Comparison of ENCODE assay signal across 1 cellular context in genomic region chr1:245337829-245338484, GRCh38.
TF ChIP-seq lines count a peak whose summit lies in the region.

No MANE protein-coding gene starts in this region.

TF ChIP-seq in K562, 482 proteins besides CTCF, POLR2A, EP300 and RAD21 (continued from another document and continues in another):
- TF ChIP-seq, protein P1, sequence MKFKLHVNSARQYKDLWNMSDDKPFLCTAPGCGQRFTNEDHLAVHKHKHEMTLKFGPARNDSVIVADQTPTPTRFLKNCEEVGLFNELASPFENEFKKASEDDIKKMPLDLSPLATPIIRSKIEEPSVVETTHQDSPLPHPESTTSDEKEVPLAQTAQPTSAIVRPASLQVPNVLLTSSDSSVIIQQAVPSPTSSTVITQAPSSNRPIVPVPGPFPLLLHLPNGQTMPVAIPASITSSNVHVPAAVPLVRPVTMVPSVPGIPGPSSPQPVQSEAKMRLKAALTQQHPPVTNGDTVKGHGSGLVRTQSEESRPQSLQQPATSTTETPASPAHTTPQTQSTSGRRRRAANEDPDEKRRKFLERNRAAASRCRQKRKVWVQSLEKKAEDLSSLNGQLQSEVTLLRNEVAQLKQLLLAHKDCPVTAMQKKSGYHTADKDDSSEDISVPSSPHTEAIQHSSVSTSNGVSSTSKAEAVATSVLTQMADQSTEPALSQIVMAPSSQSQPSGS (CRISPR knock-in tag; IDR thresholded peaks at IDR 0.05): no peak
- TF ChIP-seq ZNF133 (CRISPR knock-in tag; IDR thresholded peaks at IDR 0.05) (no peak), NR0B1 (IDR thresholded peaks at IDR 0.05; ENCODE audit: partially characterized antibody) (no peak), BRF1 (IDR thresholded peaks at IDR 0.05; ENCODE audit: borderline replicate concordance, extremely low read depth, insufficient read length) (no peak), ZNF785 (CRISPR knock-in tag; IDR thresholded peaks at IDR 0.05) (no peak), ARID1B (IDR thresholded peaks at IDR 0.05) (peak; percentile 98), ZNF699 (CRISPR knock-in tag; IDR thresholded peaks at IDR 0.05; ENCODE audit: insufficient replicate concordance) (no peak), SIRT6 (IDR thresholded peaks at IDR 0.05; ENCODE audit: low read depth, low read length) (no peak), ATF4 (CRISPR knock-in tag; IDR thresholded peaks at IDR 0.05) (no peak), ZNF197 (CRISPR knock-in tag; IDR thresholded peaks at IDR 0.05; ENCODE audit: low read depth) (no peak), E2F8 (IDR thresholded peaks at IDR 0.05; ENCODE audit: low read depth, partially characterized antibody) (no peak), ZNF398 (CRISPR knock-in tag; IDR thresholded peaks at IDR 0.05) (no peak), ZNF3 (CRISPR knock-in tag; IDR thresholded peaks at IDR 0.05) (no peak), CBX2 (IDR thresholded peaks at IDR 0.05; ENCODE audit: insufficient read depth, low read length, poor library complexity, severe bottlenecking) (no peak), XRCC5 (IDR thresholded peaks at IDR 0.05; ENCODE audit: low read depth, low read length) (no peak), ZC3H8 (IDR thresholded peaks at IDR 0.05) (no peak), HNRNPUL1 (IDR thresholded peaks at IDR 0.05; ENCODE audit: low read length) (no peak), ZNF280B (CRISPR knock-in tag; IDR thresholded peaks at IDR 0.05) (no peak), ZNF41 (CRISPR knock-in tag; conservative IDR thresholded peaks at IDR 0.05) (0 out of 2 replicates have a peak, but pooled peaks have one; percentile 13), NFIC (IDR thresholded peaks at IDR 0.05) (peak; percentile 91), ZNF449 (CRISPR knock-in tag; IDR thresholded peaks at IDR 0.05) (no peak), RBM39 (optimal IDR thresholded peaks at IDR 0.05; ENCODE audit: low read depth, low read length) (no peak), CAMTA2 (CRISPR knock-in tag; conservative IDR thresholded peaks at IDR 0.05) (no peak), KLF13 (tag; IDR thresholded peaks at IDR 0.05; ENCODE audit: borderline replicate concordance, low read depth) (no peak), TFAM (CRISPR knock-in tag; conservative IDR thresholded peaks at IDR 0.05) (no peak), FOSL1 (tag; conservative IDR thresholded peaks at IDR 0.05) (peak; percentile 56; the same call in 1 of the 2 replicates), SUPT5H (IDR thresholded peaks at IDR 0.05) (no peak), CREB1 (IDR thresholded peaks at IDR 0.05) (no peak), CREB1 (CRISPR knock-in tag; IDR thresholded peaks at IDR 0.05) (no peak), SMAD2 (IDR thresholded peaks at IDR 0.05; ENCODE audit: low read depth, low read length) (no peak), MYNN (IDR thresholded peaks at IDR 0.05) (no peak), MYNN (CRISPR knock-in tag; IDR thresholded peaks at IDR 0.05) (no peak), PRPF4 (IDR thresholded peaks at IDR 0.05; ENCODE audit: insufficient read depth, low read depth, low read length, poor library complexity, severe bottlenecking) (no peak), L3MBTL2 (IDR thresholded peaks at IDR 0.05) (peak; percentile 77), BMI1 (IDR thresholded peaks at IDR 0.05; ENCODE audit: low read length) (no peak), NR4A1 (CRISPR knock-in tag; IDR thresholded peaks at IDR 0.05) (no peak), NR4A1 (tag; IDR thresholded peaks at IDR 0.05) (peak; percentile 81; the same call in 1 of the 2 replicates)
- TF ChIP-seq, protein P2, sequence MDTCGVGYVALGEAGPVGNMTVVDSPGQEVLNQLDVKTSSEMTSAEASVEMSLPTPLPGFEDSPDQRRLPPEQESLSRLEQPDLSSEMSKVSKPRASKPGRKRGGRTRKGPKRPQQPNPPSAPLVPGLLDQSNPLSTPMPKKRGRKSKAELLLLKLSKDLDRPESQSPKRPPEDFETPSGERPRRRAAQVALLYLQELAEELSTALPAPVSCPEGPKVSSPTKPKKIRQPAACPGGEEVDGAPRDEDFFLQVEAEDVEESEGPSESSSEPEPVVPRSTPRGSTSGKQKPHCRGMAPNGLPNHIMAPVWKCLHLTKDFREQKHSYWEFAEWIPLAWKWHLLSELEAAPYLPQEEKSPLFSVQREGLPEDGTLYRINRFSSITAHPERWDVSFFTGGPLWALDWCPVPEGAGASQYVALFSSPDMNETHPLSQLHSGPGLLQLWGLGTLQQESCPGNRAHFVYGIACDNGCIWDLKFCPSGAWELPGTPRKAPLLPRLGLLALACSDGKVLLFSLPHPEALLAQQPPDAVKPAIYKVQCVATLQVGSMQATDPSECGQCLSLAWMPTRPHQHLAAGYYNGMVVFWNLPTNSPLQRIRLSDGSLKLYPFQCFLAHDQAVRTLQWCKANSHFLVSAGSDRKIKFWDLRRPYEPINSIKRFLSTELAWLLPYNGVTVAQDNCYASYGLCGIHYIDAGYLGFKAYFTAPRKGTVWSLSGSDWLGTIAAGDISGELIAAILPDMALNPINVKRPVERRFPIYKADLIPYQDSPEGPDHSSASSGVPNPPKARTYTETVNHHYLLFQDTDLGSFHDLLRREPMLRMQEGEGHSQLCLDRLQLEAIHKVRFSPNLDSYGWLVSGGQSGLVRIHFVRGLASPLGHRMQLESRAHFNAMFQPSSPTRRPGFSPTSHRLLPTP (IDR thresholded peaks at IDR 0.05; ENCODE audit: borderline replicate concordance, extremely low read depth, insufficient read length): no peak
- TF ChIP-seq, protein P3, sequence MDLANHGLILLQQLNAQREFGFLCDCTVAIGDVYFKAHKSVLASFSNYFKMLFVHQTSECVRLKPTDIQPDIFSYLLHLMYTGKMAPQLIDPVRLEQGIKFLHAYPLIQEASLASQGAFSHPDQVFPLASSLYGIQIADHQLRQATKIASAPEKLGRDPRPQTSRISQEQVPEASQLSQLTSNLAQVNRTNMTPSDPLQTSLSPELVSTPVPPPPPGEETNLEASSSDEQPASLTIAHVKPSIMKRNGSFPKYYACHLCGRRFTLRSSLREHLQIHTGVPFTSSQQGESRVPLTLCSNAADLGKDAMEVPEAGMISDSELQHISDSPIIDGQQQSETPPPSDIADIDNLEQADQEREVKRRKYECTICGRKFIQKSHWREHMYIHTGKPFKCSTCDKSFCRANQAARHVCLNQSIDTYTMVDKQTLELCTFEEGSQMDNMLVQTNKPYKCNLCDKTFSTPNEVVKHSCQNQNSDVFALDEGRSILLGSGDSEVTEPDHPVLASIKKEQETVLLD (IDR thresholded peaks at IDR 0.05): no peak; the same call in 1 of the 2 replicates
- TF ChIP-seq, protein P4, sequence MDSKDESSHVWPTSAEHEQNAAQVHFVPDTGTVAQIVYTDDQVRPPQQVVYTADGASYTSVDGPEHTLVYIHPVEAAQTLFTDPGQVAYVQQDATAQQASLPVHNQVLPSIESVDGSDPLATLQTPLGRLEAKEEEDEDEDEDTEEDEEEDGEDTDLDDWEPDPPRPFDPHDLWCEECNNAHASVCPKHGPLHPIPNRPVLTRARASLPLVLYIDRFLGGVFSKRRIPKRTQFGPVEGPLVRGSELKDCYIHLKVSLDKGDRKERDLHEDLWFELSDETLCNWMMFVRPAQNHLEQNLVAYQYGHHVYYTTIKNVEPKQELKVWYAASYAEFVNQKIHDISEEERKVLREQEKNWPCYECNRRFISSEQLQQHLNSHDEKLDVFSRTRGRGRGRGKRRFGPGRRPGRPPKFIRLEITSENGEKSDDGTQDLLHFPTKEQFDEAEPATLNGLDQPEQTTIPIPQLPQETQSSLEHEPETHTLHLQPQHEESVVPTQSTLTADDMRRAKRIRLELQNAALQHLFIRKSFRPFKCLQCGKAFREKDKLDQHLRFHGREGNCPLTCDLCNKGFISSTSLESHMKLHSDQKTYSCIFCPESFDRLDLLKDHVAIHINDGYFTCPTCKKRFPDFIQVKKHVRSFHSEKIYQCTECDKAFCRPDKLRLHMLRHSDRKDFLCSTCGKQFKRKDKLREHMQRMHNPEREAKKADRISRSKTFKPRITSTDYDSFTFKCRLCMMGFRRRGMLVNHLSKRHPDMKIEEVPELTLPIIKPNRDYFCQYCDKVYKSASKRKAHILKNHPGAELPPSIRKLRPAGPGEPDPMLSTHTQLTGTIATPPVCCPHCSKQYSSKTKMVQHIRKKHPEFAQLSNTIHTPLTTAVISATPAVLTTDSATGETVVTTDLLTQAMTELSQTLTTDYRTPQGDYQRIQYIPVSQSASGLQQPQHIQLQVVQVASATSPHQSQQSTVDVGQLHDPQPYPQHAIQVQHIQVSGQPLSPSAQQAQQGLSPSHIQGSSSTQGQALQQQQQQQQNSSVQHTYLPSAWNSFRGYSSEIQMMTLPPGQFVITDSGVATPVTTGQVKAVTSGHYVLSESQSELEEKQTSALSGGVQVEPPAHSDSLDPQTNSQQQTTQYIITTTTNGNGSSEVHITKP (IDR thresholded peaks at IDR 0.05; ENCODE audit: partially characterized antibody): peak; percentile 25
- TF ChIP-seq, protein P5, sequence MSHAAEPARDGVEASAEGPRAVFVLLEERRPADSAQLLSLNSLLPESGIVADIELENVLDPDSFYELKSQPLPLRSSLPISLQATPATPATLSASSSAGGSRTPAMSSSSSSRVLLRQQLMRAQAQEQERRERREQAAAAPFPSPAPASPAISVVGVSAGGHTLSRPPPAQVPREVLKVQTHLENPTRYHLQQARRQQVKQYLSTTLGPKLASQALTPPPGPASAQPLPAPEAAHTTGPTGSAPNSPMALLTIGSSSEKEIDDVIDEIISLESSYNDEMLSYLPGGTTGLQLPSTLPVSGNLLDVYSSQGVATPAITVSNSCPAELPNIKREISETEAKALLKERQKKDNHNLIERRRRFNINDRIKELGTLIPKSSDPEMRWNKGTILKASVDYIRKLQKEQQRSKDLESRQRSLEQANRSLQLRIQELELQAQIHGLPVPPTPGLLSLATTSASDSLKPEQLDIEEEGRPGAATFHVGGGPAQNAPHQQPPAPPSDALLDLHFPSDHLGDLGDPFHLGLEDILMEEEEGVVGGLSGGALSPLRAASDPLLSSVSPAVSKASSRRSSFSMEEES (CRISPR knock-in tag; IDR thresholded peaks at IDR 0.05): no peak; the same call in 1 of the 2 replicates
